Comparison of ENCODE assay signal across 1 cellular context in the genomic region with DNA sequence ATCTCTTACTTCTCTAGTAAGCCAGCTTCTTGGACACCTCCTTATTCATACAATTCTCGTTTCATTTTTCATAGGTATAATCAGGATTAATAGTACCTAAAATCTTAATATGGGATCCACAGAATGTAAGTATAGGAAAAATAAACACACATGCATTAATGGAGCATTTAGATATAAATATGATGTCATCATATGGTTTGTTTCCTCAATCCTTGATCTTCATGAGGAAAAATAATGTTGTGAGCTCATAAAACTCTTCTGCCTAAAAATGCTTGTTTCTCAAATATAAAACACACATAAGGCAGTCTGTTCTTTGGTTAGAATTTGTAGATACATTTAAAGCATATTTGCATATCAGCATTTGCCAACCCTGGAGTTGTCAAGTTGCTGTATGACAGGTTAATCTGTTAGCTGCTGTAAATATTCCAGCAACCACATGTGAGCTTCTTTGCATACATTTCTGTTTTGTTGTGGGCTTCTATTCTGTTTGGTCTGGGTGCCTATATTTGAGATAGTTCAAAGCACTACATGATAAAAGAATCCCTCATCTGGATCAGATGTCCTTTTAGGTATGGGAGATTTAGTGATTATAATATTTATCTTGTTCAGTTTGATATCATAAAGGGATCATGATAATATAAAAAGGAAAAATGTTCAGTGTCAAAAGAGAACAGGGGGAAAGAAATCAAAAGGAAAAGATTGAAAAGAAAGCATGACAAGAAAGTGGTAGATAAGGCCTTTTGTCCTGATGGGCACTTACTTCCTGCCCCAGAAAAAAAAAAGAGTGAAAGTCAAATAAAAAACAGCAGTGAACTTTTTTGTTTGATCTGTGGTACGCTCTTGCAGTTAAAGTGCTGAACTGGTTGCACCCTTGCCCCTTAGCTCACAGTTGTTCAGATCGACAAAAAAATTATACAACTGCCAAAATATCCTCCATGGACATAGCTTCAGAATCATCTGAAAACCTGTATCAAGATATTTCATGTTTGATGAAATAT.
A peak's percentile ranks its signal among the peaks of the same experiment; 100 is the strongest.
TF ChIP-seq lines count a peak whose summit lies in the region.

No MANE protein-coding gene starts in this region.

TF ChIP-seq in HepG2, 621 proteins besides CTCF, POLR2A, EP300 and RAD21 (continued from another document and continues in another):
- TF ChIP-seq, protein P1, sequence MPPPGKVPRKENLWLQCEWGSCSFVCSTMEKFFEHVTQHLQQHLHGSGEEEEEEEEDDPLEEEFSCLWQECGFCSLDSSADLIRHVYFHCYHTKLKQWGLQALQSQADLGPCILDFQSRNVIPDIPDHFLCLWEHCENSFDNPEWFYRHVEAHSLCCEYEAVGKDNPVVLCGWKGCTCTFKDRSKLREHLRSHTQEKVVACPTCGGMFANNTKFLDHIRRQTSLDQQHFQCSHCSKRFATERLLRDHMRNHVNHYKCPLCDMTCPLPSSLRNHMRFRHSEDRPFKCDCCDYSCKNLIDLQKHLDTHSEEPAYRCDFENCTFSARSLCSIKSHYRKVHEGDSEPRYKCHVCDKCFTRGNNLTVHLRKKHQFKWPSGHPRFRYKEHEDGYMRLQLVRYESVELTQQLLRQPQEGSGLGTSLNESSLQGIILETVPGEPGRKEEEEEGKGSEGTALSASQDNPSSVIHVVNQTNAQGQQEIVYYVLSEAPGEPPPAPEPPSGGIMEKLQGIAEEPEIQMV (CRISPR knock-in tag; IDR thresholded peaks at IDR 0.05; ENCODE audit: low read depth): no peak
- TF ChIP-seq HOXA3 (CRISPR knock-in tag; IDR thresholded peaks at IDR 0.05) (no peak), RARA (CRISPR knock-in tag; IDR thresholded peaks at IDR 0.05) (peak; percentile 78), ZFP1 (CRISPR knock-in tag; IDR thresholded peaks at IDR 0.05) (0 out of 2 replicates have a peak, but pooled peaks have one; percentile 15), ZNF235 (CRISPR knock-in tag; IDR thresholded peaks at IDR 0.05; ENCODE audit: borderline replicate concordance) (no peak), SOX5 (CRISPR knock-in tag; IDR thresholded peaks at IDR 0.05; ENCODE audit: borderline replicate concordance) (peak; percentile 95), KMT2B (CRISPR knock-in tag; IDR thresholded peaks at IDR 0.05) (no peak), ZBTB3 (CRISPR knock-in tag; IDR thresholded peaks at IDR 0.05; ENCODE audit: borderline replicate concordance, low read depth) (0 out of 2 replicates have a peak, but pooled peaks have one; percentile 42), POLR2G (IDR thresholded peaks at IDR 0.05; ENCODE audit: low read depth, low read length) (0 out of 2 replicates have a peak, but pooled peaks have one; percentile 11), HNF4A (CRISPR knock-in tag; IDR thresholded peaks at IDR 0.05) (peak; percentile 73), IRF2 (CRISPR knock-in tag; IDR thresholded peaks at IDR 0.05) (peak; percentile 19; the same call in 1 of the 2 replicates), DPF2 (CRISPR knock-in tag; IDR thresholded peaks at IDR 0.05; ENCODE audit: borderline replicate concordance, low read depth) (peak; percentile 65; the same call in 1 of the 2 replicates), SOX6 (IDR thresholded peaks at IDR 0.05) (no peak), SOX6 (CRISPR knock-in tag; IDR thresholded peaks at IDR 0.05) (peak; percentile 97), ZNF816 (CRISPR knock-in tag; IDR thresholded peaks at IDR 0.05; ENCODE audit: borderline replicate concordance) (peak; percentile 32; the same call in 1 of the 2 replicates), KLF15 (CRISPR knock-in tag; IDR thresholded peaks at IDR 0.05; ENCODE audit: borderline replicate concordance) (no peak), ASH2L (IDR thresholded peaks at IDR 0.05; ENCODE audit: insufficient read length, low read depth, low read length) (peak; percentile 69), ZNF264 (CRISPR knock-in tag; IDR thresholded peaks at IDR 0.05) (0 out of 2 replicates have a peak, but pooled peaks have one; percentile 12), PHF8 (CRISPR knock-in tag; IDR thresholded peaks at IDR 0.05) (no peak), POLR2AphosphoS5 (IDR thresholded peaks at IDR 0.05; ENCODE audit: low read depth, low read length) (no peak), ZNF605 (CRISPR knock-in tag; IDR thresholded peaks at IDR 0.05) (no peak), SSRP1 (CRISPR knock-in tag; IDR thresholded peaks at IDR 0.05) (no peak), HOXA5 (CRISPR knock-in tag; IDR thresholded peaks at IDR 0.05) (no peak), TARDBP (CRISPR knock-in tag; IDR thresholded peaks at IDR 0.05) (no peak), ZNF556 (CRISPR knock-in tag; IDR thresholded peaks at IDR 0.05; ENCODE audit: borderline replicate concordance) (no peak), ZNF775 (CRISPR knock-in tag; IDR thresholded peaks at IDR 0.05; ENCODE audit: borderline replicate concordance) (no peak), ZNF446 (CRISPR knock-in tag; IDR thresholded peaks at IDR 0.05) (no peak), REPIN1 (CRISPR knock-in tag; IDR thresholded peaks at IDR 0.05; ENCODE audit: borderline replicate concordance, low read depth) (no peak), LCORL (IDR thresholded peaks at IDR 0.05) (0 out of 2 replicates have a peak, but pooled peaks have one; percentile 20), LCORL (CRISPR knock-in tag; IDR thresholded peaks at IDR 0.05) (no peak; the same call in 1 of the 2 replicates), ZNF33A (CRISPR knock-in tag; IDR thresholded peaks at IDR 0.05; ENCODE audit: borderline replicate concordance) (peak; percentile 32; the same call in 1 of the 2 replicates), THAP11 (CRISPR knock-in tag; IDR thresholded peaks at IDR 0.05) (peak; percentile 29; the same call in 1 of the 2 replicates), MIER2 (CRISPR knock-in tag; IDR thresholded peaks at IDR 0.05) (no peak), CEBPG (CRISPR knock-in tag; IDR thresholded peaks at IDR 0.05) (0 out of 2 replicates have a peak, but pooled peaks have one; percentile 10), FOXK1 (CRISPR knock-in tag; IDR thresholded peaks at IDR 0.05; ENCODE audit: borderline replicate concordance, low read depth) (no peak), ZFX (CRISPR knock-in tag; IDR thresholded peaks at IDR 0.05; ENCODE audit: low read depth) (0 out of 2 replicates have a peak, but pooled peaks have one; percentile 23)
- TF ChIP-seq, protein P2, sequence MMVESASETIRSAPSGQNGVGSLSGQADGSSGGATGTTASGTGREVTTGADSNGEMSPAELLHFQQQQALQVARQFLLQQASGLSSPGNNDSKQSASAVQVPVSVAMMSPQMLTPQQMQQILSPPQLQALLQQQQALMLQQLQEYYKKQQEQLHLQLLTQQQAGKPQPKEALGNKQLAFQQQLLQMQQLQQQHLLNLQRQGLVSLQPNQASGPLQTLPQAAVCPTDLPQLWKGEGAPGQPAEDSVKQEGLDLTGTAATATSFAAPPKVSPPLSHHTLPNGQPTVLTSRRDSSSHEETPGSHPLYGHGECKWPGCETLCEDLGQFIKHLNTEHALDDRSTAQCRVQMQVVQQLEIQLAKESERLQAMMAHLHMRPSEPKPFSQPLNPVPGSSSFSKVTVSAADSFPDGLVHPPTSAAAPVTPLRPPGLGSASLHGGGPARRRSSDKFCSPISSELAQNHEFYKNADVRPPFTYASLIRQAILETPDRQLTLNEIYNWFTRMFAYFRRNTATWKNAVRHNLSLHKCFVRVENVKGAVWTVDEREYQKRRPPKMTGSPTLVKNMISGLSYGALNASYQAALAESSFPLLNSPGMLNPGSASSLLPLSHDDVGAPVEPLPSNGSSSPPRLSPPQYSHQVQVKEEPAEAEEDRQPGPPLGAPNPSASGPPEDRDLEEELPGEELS (CRISPR knock-in tag; IDR thresholded peaks at IDR 0.05): peak; percentile 50; the same call in 1 of the 2 replicates
- TF ChIP-seq, protein P3, sequence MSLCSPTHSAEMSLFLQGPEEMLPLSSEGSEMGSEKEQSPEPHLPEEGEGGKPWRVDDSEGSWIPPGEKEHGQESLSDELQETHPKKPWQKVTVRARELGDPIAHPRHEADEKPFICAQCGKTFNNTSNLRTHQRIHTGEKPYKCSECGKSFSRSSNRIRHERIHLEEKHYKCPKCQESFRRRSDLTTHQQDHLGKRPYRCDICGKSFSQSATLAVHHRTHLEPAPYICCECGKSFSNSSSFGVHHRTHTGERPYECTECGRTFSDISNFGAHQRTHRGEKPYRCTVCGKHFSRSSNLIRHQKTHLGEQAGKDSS (CRISPR knock-in tag; IDR thresholded peaks at IDR 0.05; ENCODE audit: borderline replicate concordance, low read depth): no peak
- TF ChIP-seq, protein P4, sequence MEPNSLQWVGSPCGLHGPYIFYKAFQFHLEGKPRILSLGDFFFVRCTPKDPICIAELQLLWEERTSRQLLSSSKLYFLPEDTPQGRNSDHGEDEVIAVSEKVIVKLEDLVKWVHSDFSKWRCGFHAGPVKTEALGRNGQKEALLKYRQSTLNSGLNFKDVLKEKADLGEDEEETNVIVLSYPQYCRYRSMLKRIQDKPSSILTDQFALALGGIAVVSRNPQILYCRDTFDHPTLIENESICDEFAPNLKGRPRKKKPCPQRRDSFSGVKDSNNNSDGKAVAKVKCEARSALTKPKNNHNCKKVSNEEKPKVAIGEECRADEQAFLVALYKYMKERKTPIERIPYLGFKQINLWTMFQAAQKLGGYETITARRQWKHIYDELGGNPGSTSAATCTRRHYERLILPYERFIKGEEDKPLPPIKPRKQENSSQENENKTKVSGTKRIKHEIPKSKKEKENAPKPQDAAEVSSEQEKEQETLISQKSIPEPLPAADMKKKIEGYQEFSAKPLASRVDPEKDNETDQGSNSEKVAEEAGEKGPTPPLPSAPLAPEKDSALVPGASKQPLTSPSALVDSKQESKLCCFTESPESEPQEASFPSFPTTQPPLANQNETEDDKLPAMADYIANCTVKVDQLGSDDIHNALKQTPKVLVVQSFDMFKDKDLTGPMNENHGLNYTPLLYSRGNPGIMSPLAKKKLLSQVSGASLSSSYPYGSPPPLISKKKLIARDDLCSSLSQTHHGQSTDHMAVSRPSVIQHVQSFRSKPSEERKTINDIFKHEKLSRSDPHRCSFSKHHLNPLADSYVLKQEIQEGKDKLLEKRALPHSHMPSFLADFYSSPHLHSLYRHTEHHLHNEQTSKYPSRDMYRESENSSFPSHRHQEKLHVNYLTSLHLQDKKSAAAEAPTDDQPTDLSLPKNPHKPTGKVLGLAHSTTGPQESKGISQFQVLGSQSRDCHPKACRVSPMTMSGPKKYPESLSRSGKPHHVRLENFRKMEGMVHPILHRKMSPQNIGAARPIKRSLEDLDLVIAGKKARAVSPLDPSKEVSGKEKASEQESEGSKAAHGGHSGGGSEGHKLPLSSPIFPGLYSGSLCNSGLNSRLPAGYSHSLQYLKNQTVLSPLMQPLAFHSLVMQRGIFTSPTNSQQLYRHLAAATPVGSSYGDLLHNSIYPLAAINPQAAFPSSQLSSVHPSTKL (CRISPR knock-in tag; IDR thresholded peaks at IDR 0.05): peak; percentile 84
- TF ChIP-seq, protein P5, sequence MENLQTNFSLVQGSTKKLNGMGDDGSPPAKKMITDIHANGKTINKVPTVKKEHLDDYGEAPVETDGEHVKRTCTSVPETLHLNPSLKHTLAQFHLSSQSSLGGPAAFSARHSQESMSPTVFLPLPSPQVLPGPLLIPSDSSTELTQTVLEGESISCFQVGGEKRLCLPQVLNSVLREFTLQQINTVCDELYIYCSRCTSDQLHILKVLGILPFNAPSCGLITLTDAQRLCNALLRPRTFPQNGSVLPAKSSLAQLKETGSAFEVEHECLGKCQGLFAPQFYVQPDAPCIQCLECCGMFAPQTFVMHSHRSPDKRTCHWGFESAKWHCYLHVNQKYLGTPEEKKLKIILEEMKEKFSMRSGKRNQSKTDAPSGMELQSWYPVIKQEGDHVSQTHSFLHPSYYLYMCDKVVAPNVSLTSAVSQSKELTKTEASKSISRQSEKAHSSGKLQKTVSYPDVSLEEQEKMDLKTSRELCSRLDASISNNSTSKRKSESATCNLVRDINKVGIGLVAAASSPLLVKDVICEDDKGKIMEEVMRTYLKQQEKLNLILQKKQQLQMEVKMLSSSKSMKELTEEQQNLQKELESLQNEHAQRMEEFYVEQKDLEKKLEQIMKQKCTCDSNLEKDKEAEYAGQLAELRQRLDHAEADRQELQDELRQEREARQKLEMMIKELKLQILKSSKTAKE (CRISPR knock-in tag; IDR thresholded peaks at IDR 0.05; ENCODE audit: borderline replicate concordance): peak; percentile 43; the same call in 1 of the 2 replicates
- TF ChIP-seq, protein P6, sequence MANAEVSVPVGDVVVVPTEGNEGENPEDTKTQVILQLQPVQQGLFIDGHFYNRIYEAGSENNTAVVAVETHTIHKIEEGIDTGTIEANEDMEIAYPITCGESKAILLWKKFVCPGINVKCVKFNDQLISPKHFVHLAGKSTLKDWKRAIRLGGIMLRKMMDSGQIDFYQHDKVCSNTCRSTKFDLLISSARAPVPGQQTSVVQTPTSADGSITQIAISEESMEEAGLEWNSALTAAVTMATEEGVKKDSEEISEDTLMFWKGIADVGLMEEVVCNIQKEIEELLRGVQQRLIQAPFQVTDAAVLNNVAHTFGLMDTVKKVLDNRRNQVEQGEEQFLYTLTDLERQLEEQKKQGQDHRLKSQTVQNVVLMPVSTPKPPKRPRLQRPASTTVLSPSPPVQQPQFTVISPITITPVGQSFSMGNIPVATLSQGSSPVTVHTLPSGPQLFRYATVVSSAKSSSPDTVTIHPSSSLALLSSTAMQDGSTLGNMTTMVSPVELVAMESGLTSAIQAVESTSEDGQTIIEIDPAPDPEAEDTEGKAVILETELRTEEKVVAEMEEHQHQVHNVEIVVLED (CRISPR knock-in tag; IDR thresholded peaks at IDR 0.05; ENCODE audit: borderline replicate concordance): 0 out of 2 replicates have a peak, but pooled peaks have one; percentile 12
- TF ChIP-seq, protein P7, sequence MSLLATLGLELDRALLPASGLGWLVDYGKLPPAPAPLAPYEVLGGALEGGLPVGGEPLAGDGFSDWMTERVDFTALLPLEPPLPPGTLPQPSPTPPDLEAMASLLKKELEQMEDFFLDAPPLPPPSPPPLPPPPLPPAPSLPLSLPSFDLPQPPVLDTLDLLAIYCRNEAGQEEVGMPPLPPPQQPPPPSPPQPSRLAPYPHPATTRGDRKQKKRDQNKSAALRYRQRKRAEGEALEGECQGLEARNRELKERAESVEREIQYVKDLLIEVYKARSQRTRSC (CRISPR knock-in tag; IDR thresholded peaks at IDR 0.05; ENCODE audit: low read depth): no peak
- TF ChIP-seq, protein P8, sequence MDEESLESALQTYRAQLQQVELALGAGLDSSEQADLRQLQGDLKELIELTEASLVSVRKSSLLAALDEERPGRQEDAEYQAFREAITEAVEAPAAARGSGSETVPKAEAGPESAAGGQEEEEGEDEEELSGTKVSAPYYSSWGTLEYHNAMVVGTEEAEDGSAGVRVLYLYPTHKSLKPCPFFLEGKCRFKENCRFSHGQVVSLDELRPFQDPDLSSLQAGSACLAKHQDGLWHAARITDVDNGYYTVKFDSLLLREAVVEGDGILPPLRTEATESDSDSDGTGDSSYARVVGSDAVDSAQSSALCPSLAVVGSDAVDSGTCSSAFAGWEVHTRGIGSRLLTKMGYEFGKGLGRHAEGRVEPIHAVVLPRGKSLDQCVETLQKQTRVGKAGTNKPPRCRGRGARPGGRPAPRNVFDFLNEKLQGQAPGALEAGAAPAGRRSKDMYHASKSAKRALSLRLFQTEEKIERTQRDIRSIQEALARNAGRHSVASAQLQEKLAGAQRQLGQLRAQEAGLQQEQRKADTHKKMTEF (CRISPR knock-in tag; IDR thresholded peaks at IDR 0.05): peak; percentile 83
- TF ChIP-seq, protein P9, sequence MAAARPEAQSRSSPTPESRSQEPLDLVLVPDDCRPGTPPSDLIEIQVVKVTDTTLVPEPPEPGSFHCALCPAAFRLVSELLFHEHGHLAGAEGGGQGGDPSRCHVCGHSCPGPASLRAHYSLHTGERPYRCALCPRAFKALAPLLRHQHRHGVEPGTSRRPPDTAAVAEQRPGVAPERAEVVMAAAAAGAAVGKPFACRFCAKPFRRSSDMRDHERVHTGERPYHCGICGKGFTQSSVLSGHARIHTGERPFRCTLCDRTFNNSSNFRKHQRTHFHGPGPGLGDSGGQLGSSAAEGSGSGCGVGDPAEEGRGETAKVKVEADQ (CRISPR knock-in tag; IDR thresholded peaks at IDR 0.05; ENCODE audit: borderline replicate concordance): 0 out of 2 replicates have a peak, but pooled peaks have one; percentile 21
